Comparison of ENCODE assay signal across 9 cellular contexts in genomic region chr17:63113167-63113566, GRCh38.
A peak's percentile ranks its signal among the peaks of the same experiment; 100 is the strongest.
DNase-seq lines count a peak whose midpoint lies in the region; ATAC-seq, FAIRE-seq and TF ChIP-seq lines count a peak whose summit lies in the region.
"Had no signal": no experiment of that assay in that cellular context is flagged by ENCODE, and none has a peak within 500 bp of the region (broad histone marks: within the 10 kb centered on the region; RNA-seq: fewer than 3 reads in every experiment).

No MANE protein-coding gene starts in this region.

- no peak overlapping the region for H3K4me3 Mint-ChIP-seq in natural killer cell treated with Interleukin-12 subunit alpha and Interleukin-12 subunit beta and Interleukin-15 and Interleukin-18, amount 100 ng/mL, for 72 hours
- no peak overlapping the region for H3K4me3 Mint-ChIP-seq in activated CD4-positive, alpha-beta memory T cell treated with anti-CD3 and anti-CD28 coated beads for 36 hours

- H3K4me1 Mint-ChIP-seq in natural killer cell treated with Interleukin-12 subunit alpha and Interleukin-12 subunit beta and Interleukin-15 and Interleukin-18, amount 100 ng/mL, for 72 hours (ENCODE audit: low read depth in 2 of 2) = no peaks in the 10 kb centered on the region
- no peaks in the 10 kb centered on the region for H3K4me1 Mint-ChIP-seq in activated CD4-positive, alpha-beta memory T cell treated with anti-CD3 and anti-CD28 coated beads for 36 hours (ENCODE audit: low read depth)

- H3K9me3 ChIP-seq in BE2C (no peaks in the 10 kb centered on the region), kidney (ENCODE audit: control insufficient read depth in 1 of 2, low read length in 2 of 2) (no peaks in the 10 kb centered on the region)
- H3K9me3 ChIP-seq: transverse colon had no signal

- H3K36me3 Mint-ChIP-seq in natural killer cell treated with Interleukin-12 subunit alpha and Interleukin-12 subunit beta and Interleukin-15 and Interleukin-18, amount 100 ng/mL, for 72 hours = no peaks in the 10 kb centered on the region
- H3K36me3 Mint-ChIP-seq in activated CD4-positive, alpha-beta memory T cell treated with anti-CD3 and anti-CD28 coated beads for 36 hours = no peaks in the 10 kb centered on the region

- ATAC-seq in natural killer cell treated with Interleukin-12 subunit alpha and Interleukin-12 subunit beta and Interleukin-15 and Interleukin-18, amount 100 ng/mL, for 72 hours = no peak
- no peak for ATAC-seq in HG03159 (IDR thresholded peaks at IDR 0.05; ENCODE audit: unreplicated experiment)

- intact Hi-C loops in kidney (cut with DNase I) = no loop called here
- intact Hi-C loops in activated CD4-positive, alpha-beta memory T cell treated with anti-CD3 and anti-CD28 coated beads for 36 hours (cut with micrococcal nuclease) = no loop called here

- no peak overlapping the region for H3K27ac ChIP-seq in kidney (ENCODE audit: low read depth in 2 of 2, low read length in 2 of 2)
- H3K27ac ChIP-seq: transverse colon had no signal

- POLR2A ChIA-PET in activated CD4-positive, alpha-beta memory T cell treated with anti-CD3 and anti-CD28 coated beads for 36 hours (lab: Charles Lee) = interaction anchor here (1.4 kb wide), 1 partner anchor 19 kb away, joined by 3 read pairs; no protein-coding TSS in a partner anchor

- peaks cover 14% of the 10 kb centered on the region for H3K4me1 ChIP-seq in BE2C
- no peaks in the 10 kb centered on the region for H3K4me1 ChIP-seq in kidney (ENCODE audit: control insufficient read depth in 1 of 2, insufficient read depth in 1 of 2, low read depth in 1 of 2, low read length in 2 of 2)
- H3K4me1 ChIP-seq: transverse colon had no signal

- H3K4me3 ChIP-seq in BE2C (ENCODE audit: low read depth, low read length) (no peak overlapping the region), HFF-Myc (replicated peaks; ENCODE audit: low read depth, low read length) (no peak overlapping the region), kidney (ENCODE audit: low read length in 2 of 2) (no peak overlapping the region)
- H3K4me3 ChIP-seq: transverse colon had no signal

- no peaks in the 10 kb centered on the region for H3K27me3 ChIP-seq in BE2C
- H3K27me3 ChIP-seq: transverse colon had no signal

- TF ChIP-seq CTCF in BE2C (IDR thresholded peaks at IDR 0.05; ENCODE audit: low read depth, low read length) = peak; percentile 36
- peak; percentile 21 for TF ChIP-seq CTCF in HFF-Myc (IDR thresholded peaks at IDR 0.05; ENCODE audit: low read depth, low read length, missing control alignments)
- peak; percentile 15 for TF ChIP-seq CTCF in kidney (IDR thresholded peaks at IDR 0.05; ENCODE audit: borderline replicate concordance, extremely low read depth, insufficient read depth)

- no peaks in the 10 kb centered on the region for H3K27me3 Mint-ChIP-seq in natural killer cell treated with Interleukin-12 subunit alpha and Interleukin-12 subunit beta and Interleukin-15 and Interleukin-18, amount 100 ng/mL, for 72 hours
- H3K27me3 Mint-ChIP-seq in activated CD4-positive, alpha-beta memory T cell treated with anti-CD3 and anti-CD28 coated beads for 36 hours = no peaks in the 10 kb centered on the region

- no peak overlapping the region for H3K9ac ChIP-seq in kidney (ENCODE audit: low read length in 2 of 2)

- H3K36me3 ChIP-seq in BE2C (no peaks in the 10 kb centered on the region; the same call in none of the 2 replicates), kidney (ENCODE audit: control insufficient read depth in 1 of 2, insufficient read depth in 2 of 2, low read length in 2 of 2) (no peaks in the 10 kb centered on the region)
- H3K36me3 ChIP-seq: transverse colon had no signal

- H3K9me3 Mint-ChIP-seq in natural killer cell treated with Interleukin-12 subunit alpha and Interleukin-12 subunit beta and Interleukin-15 and Interleukin-18, amount 100 ng/mL, for 72 hours = no peaks in the 10 kb centered on the region
- H3K9me3 Mint-ChIP-seq in activated CD4-positive, alpha-beta memory T cell treated with anti-CD3 and anti-CD28 coated beads for 36 hours = no peaks in the 10 kb centered on the region

- CTCF ChIA-PET in activated CD4-positive, alpha-beta memory T cell treated with anti-CD3 and anti-CD28 coated beads for 36 hours (lab: Charles Lee) = interaction anchor here (1.2 kb wide), 1 partner anchor 294 kb away, joined by 3 read pairs; no protein-coding TSS in a partner anchor

- no peak for DNase-seq in BE2C
- DNase-seq in HFF-Myc (ENCODE audit: extremely low read depth, low read depth) = no peak
- peak; percentile 14 for DNase-seq in SK-N-DZ (ENCODE audit: low spot score)
- no peak for DNase-seq in kidney
- DNase-seq in natural killer cell treated with Interleukin-12 subunit alpha and Interleukin-12 subunit beta and Interleukin-15 and Interleukin-18, amount 100 ng/mL, for 72 hours (ENCODE audit: low spot score) = no peak
- no peak for DNase-seq in NCI-H1436 (lab: John Stamatoyannopoulos, UW)
- no peak for DNase-seq in activated CD4-positive, alpha-beta memory T cell treated with anti-CD3 and anti-CD28 coated beads for 36 hours
- DNase-seq: transverse colon had no signal

- H3K27ac Mint-ChIP-seq in natural killer cell treated with Interleukin-12 subunit alpha and Interleukin-12 subunit beta and Interleukin-15 and Interleukin-18, amount 100 ng/mL, for 72 hours = no peak overlapping the region
- no peak overlapping the region for H3K27ac Mint-ChIP-seq in activated CD4-positive, alpha-beta memory T cell treated with anti-CD3 and anti-CD28 coated beads for 36 hours

- FAIRE-seq in kidney (lab: Jason Lieb, UNC) = no peak
